Comparison of ENCODE assay signal across 26 cellular contexts in genomic region chr20:63678667-63679465, GRCh38. TPM values are rescaled to one million over a fixed set of nuclear protein-coding genes. Genes with fewer than 3 reads are reported as not detected.
"Had no signal": no experiment of that assay in that cellular context is flagged by ENCODE, and none has a peak within 500 bp of the region (broad histone marks: within the 10 kb centered on the region; RNA-seq: fewer than 3 reads in every experiment).

No MANE protein-coding gene starts in this region.

- H3K36me3 ChIP-seq: breast epithelium, uterus had no signal

- ATAC-seq: activated naive CD8-positive, alpha-beta T cell treated with anti-CD3 and anti-CD28 coated beads, Interleukin-2, amount 50 U/mL, for 24 hours; gastrocnemius medialis; left lung; lower lobe of right lung; natural killer cell; psoas muscle had no signal

- H3K9ac ChIP-seq: parathyroid adenoma had no signal

- FAIRE-seq: colon, endometrium, islet of Langerhans had no signal

- H3K4me3 ChIP-seq: breast epithelium, gastrocnemius medialis, left lung, lower lobe of right lung, psoas muscle, smooth muscle cell, testis, uterus had no signal

- H3K4me2 ChIP-seq: smooth muscle cell had no signal

- H3K4me1 ChIP-seq: parathyroid adenoma, testis had no signal

- DNase-seq: activated B cell treated with CpG ODN at 0.5 μM for 24 hours; activated gamma-delta T cell; activated naive CD8-positive, alpha-beta T cell treated with anti-CD3 and anti-CD28 coated beads, Interleukin-2, amount 50 U/mL, for 24 hours; activated T-cell treated with anti-CD3 and anti-CD28 coated beads for 4 hours; amygdala; effector CD8-positive, alpha-beta T cell; gastrocnemius medialis; glutamatergic neuron; lower lobe of right lung; mesenchymal stem cell; natural killer cell; psoas muscle; stimulated activated CD4-positive, alpha-beta T cell treated with anti-CD3 and anti-CD28 coated beads, Interleukin-2, amount 100 ng/mL, for 24 hours; stimulated activated naive CD4-positive, alpha-beta T cell treated with Interleukin-2 at 50 U/mL for 16 hours; T-helper 2 cell; testis; uterus had no signal

- H3K27ac ChIP-seq: breast epithelium, gastrocnemius medialis, left lung, lower lobe of right lung, neutrophil, parathyroid adenoma, psoas muscle, testis, uterus had no signal

- H2AFZ ChIP-seq: parathyroid adenoma had no signal

- H3K27me3 ChIP-seq: breast epithelium, gastrocnemius medialis, left lung, neutrophil, testis, uterus had no signal

- H3K9me3 ChIP-seq: breast epithelium, gastrocnemius medialis, left lung, lower lobe of right lung, neutrophil, psoas muscle, testis, uterus had no signal

RNA-seq across cellular contexts. Expression of gene TNFRSF6B, which starts 17.6 kb away (rescaled TPM):
- total RNA-seq: activated B cell treated with CpG ODN at 0.5 μM for 24 hours, mononuclear cell, natural killer cell had no signal
